In genomic region chr2:101815739-101816391, GRCh38 we compare ENCODE assay signal across 14 cellular contexts.
DNase-seq lines count a peak whose midpoint lies in the region; ATAC-seq and TF ChIP-seq lines count a peak whose summit lies in the region.
"Had no signal": no experiment of that assay in that cellular context is flagged by ENCODE, and none has a peak within 500 bp of the region (broad histone marks: within the 10 kb centered on the region; RNA-seq: fewer than 3 reads in every experiment).

No MANE protein-coding gene starts in this region.

- no peaks in the 10 kb centered on the region for H3K9me3 Mint-ChIP-seq in naive thymus-derived CD8-positive, alpha-beta T cell
- no peaks in the 10 kb centered on the region for H3K9me3 Mint-ChIP-seq in natural killer cell treated with Interleukin-12 subunit alpha and Interleukin-12 subunit beta and Interleukin-15 and Interleukin-18, amount 100 ng/mL, for 72 hours

- H3K4me2 ChIP-seq in DND-41 (ENCODE audit: insufficient read depth, low read length), result no peak overlapping the region
- H3K4me2 ChIP-seq: PC-9 had no signal

- DNase-seq in DND-41 (no peak), RWPE2 (ENCODE audit: low spot score) (no peak), fibroblast of gingiva (ENCODE audit: low read depth) (peak; percentile 52), GM19240 (ENCODE audit: insufficient read length, low spot score) (no peak), ACHN (no peak)
- DNase-seq in naive thymus-derived CD8-positive, alpha-beta T cell, result no peak
- no peak for DNase-seq in natural killer cell treated with Interleukin-12 subunit alpha and Interleukin-12 subunit beta and Interleukin-15 and Interleukin-18, amount 100 ng/mL, for 72 hours (ENCODE audit: low spot score)
- DNase-seq: NCI-H1930; PC-9; stimulated activated naive CD8-positive, alpha-beta T cell treated with anti-CD3 and anti-CD28 coated beads, Interleukin-15, Interleukin-2, amounts not matched to agents 100 U/mL and 50 U/mL, for 24 hours had no signal

- H3K4me1 Mint-ChIP-seq in naive thymus-derived CD8-positive, alpha-beta T cell, result peaks cover 48 to 88% (median 87%) of the 10 kb centered on the region in 4 donors
- H3K4me1 Mint-ChIP-seq in natural killer cell treated with Interleukin-12 subunit alpha and Interleukin-12 subunit beta and Interleukin-15 and Interleukin-18, amount 100 ng/mL, for 72 hours (ENCODE audit: low read depth in 2 of 2), result peaks cover 51 to 66% of the 10 kb centered on the region in 2 donors

- ATAC-seq in DND-41 (ENCODE audit: insufficient read depth, low read depth) (peak; percentile 64; the same call in 2 of the 3 replicates), RWPE2 (ENCODE audit: low read depth) (no peak), HG02798 (IDR thresholded peaks at IDR 0.05; ENCODE audit: poor library complexity, unreplicated experiment) (no peak)
- ATAC-seq in naive thymus-derived CD8-positive, alpha-beta T cell, result no peak
- no peak for ATAC-seq in natural killer cell treated with Interleukin-12 subunit alpha and Interleukin-12 subunit beta and Interleukin-15 and Interleukin-18, amount 100 ng/mL, for 72 hours
- ATAC-seq: stimulated activated naive CD8-positive, alpha-beta T cell treated with anti-CD3 and anti-CD28 coated beads, Interleukin-15, Interleukin-2, amounts not matched to agents 100 U/mL and 50 U/mL, for 24 hours had no signal

- H3K27me3 Mint-ChIP-seq in naive thymus-derived CD8-positive, alpha-beta T cell, result no peaks in the 10 kb centered on the region
- no peaks in the 10 kb centered on the region for H3K27me3 Mint-ChIP-seq in natural killer cell treated with Interleukin-12 subunit alpha and Interleukin-12 subunit beta and Interleukin-15 and Interleukin-18, amount 100 ng/mL, for 72 hours

- no peak overlapping the region for H3K4me3 ChIP-seq in DND-41 (ENCODE audit: low read depth in 1 of 2, low read length in 2 of 2)
- H3K4me3 ChIP-seq in RWPE2 (ENCODE audit: severe bottlenecking), result no peak overlapping the region
- H3K4me3 ChIP-seq: ascending aorta, esophagus muscularis mucosa, HAP-1, PC-9 had no signal

- no peak overlapping the region for H3K9ac ChIP-seq in DND-41 (ENCODE audit: low read depth, low read length)

- H3K9me3 ChIP-seq in DND-41 (ENCODE audit: insufficient read depth, low read length, severe bottlenecking) (no peaks in the 10 kb centered on the region), RWPE2 (ENCODE audit: severe bottlenecking) (no peaks in the 10 kb centered on the region)
- H3K9me3 ChIP-seq: ascending aorta, esophagus muscularis mucosa, HAP-1 had no signal

- H3K27ac Mint-ChIP-seq in naive thymus-derived CD8-positive, alpha-beta T cell, result peak overlapping the region in 8 of 10 donors; percentile 17 to 78 (median 64)
- H3K27ac Mint-ChIP-seq in natural killer cell treated with Interleukin-12 subunit alpha and Interleukin-12 subunit beta and Interleukin-15 and Interleukin-18, amount 100 ng/mL, for 72 hours, result no peak overlapping the region

- H2AFZ ChIP-seq in DND-41 (ENCODE audit: low read depth, low read length), result no peak overlapping the region
- H2AFZ ChIP-seq: PC-9 had no signal

- in situ Hi-C loops in ACHN (cut with HindIII; ENCODE audit: low pct_ligation_motif_present, low pct_unique_long_range_greater_than_20kb, low sequenced_read_pairs), result no loop called here

- no peak overlapping the region for H3K27ac ChIP-seq in DND-41 (ENCODE audit: low read length)
- peak overlapping the region; percentile 88 for H3K27ac ChIP-seq in RWPE2 (ENCODE audit: poor library complexity, severe bottlenecking)
- H3K27ac ChIP-seq: ascending aorta, PC-9 had no signal

- H4K20me1 ChIP-seq in DND-41 (ENCODE audit: insufficient read depth, low read length), result peaks cover 70% of the 10 kb centered on the region

- peaks cover 0 to 8% (median 5%) of the 10 kb centered on the region in 3 donors for H3K36me3 Mint-ChIP-seq in naive thymus-derived CD8-positive, alpha-beta T cell
- H3K36me3 Mint-ChIP-seq in natural killer cell treated with Interleukin-12 subunit alpha and Interleukin-12 subunit beta and Interleukin-15 and Interleukin-18, amount 100 ng/mL, for 72 hours, result no peaks in the 10 kb centered on the region

- H3K4me3 Mint-ChIP-seq in naive thymus-derived CD8-positive, alpha-beta T cell, result peak overlapping the region in 1 of 10 donors; percentile 8
- H3K4me3 Mint-ChIP-seq in natural killer cell treated with Interleukin-12 subunit alpha and Interleukin-12 subunit beta and Interleukin-15 and Interleukin-18, amount 100 ng/mL, for 72 hours, result no peak overlapping the region

- no peak for TF ChIP-seq CTCF in DND-41 (IDR thresholded peaks at IDR 0.05; ENCODE audit: borderline replicate concordance, extremely low read depth, low read length, poor library complexity, severe bottlenecking)
- TF ChIP-seq CTCF in RWPE2 (IDR thresholded peaks at IDR 0.05; ENCODE audit: poor library complexity, severe bottlenecking), result no peak

- H3K36me3 ChIP-seq in DND-41 (ENCODE audit: insufficient read depth, low read length) (no peaks in the 10 kb centered on the region; the same call in 1 of the 2 replicates), RWPE2 (ENCODE audit: low read depth) (no peaks in the 10 kb centered on the region)
- H3K36me3 ChIP-seq: ascending aorta, esophagus muscularis mucosa, HAP-1 had no signal

- no peaks in the 10 kb centered on the region for H3K27me3 ChIP-seq in DND-41 (ENCODE audit: insufficient read depth, low read length, poor library complexity)
- H3K27me3 ChIP-seq in RWPE2 (ENCODE audit: insufficient read depth, poor library complexity, severe bottlenecking), result no peaks in the 10 kb centered on the region
- H3K27me3 ChIP-seq: ascending aorta, esophagus muscularis mucosa had no signal

- POLR2A ChIA-PET in naive thymus-derived CD8-positive, alpha-beta T cell (lab: Charles Lee), result no interaction called here

- H3K79me2 ChIP-seq in DND-41 (ENCODE audit: insufficient read depth, low read length), result peaks cover 99% of the 10 kb centered on the region

- no peaks in the 10 kb centered on the region for H3K4me1 ChIP-seq in DND-41 (ENCODE audit: insufficient read depth, low read length)
- peaks cover 52% of the 10 kb centered on the region for H3K4me1 ChIP-seq in RWPE2 (ENCODE audit: insufficient read depth, poor library complexity, severe bottlenecking)

Comparison
In these comparisons a context has a peak if more than half of its experiments do, and no peak if none do; other contexts are left out.
1. H3K27ac Mint-ChIP-seq: peak in naive thymus-derived CD8-positive, alpha-beta T cell (8 of 10); none in natural killer cell treated with Interleukin-12 subunit alpha and Interleukin-12 subunit beta and Interleukin-15 and Interleukin-18, amount 100 ng/mL, for 72 hours (0 of 2).